Comparison of ENCODE assay signal across 19 cellular contexts in the genomic region with DNA sequence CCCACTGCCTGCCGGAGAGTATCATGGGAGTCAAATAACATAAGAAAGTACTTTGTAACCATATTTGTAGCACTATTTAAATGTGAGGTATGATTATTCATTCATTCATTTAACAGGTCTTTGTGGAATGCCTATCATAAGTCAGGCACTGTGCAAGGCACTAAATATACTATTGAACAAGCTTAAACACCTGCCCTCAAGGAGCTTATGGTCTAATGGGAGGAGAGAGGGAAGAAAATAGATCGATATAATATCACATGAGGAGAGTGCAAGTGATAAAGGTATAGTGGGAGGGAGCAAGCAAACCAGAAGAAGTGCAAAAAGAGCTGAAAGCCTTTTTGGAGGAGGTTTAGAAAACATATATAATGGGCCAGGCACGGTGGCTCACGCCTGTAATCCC.
"Had no signal": no experiment of that assay in that cellular context is flagged by ENCODE, and none has a peak within 500 bp of the region (broad histone marks: within the 10 kb centered on the region; RNA-seq: fewer than 3 reads in every experiment).

No MANE protein-coding gene starts in this region.

- H3K9ac ChIP-seq: parathyroid adenoma had no signal

- H3K27me3 ChIP-seq: right atrium auricular region, suprapubic skin had no signal

- H3K27ac ChIP-seq: lower lobe of right lung, parathyroid adenoma, right atrium auricular region, suprapubic skin had no signal

- H3K36me3 Mint-ChIP-seq: naive thymus-derived CD8-positive, alpha-beta T cell had no signal

- H3K27me3 Mint-ChIP-seq: effector memory CD8-positive, alpha-beta T cell; stimulated activated naive CD8-positive, alpha-beta T cell treated with anti-CD3 and anti-CD28 coated beads, Interleukin-15, amount 100 ng/mL, for 72 hours had no signal

- H3K9me3 ChIP-seq: lower lobe of right lung, right atrium auricular region, suprapubic skin had no signal

- FAIRE-seq: endometrium, frontal cortex, keratinocyte had no signal

- DNase-seq: cortex of kidney; effector memory CD8-positive, alpha-beta T cell; head of caudate nucleus; left ventricle myocardium superior; lower lobe of right lung; naive thymus-derived CD8-positive, alpha-beta T cell; occipital lobe; stimulated activated CD4-positive, alpha-beta T cell treated with anti-CD3 and anti-CD28 coated beads, Interleukin-4, amount 100 ng/mL, for 4 hours; stimulated activated naive CD4-positive, alpha-beta T cell; stimulated activated naive CD8-positive, alpha-beta T cell treated with anti-CD3 and anti-CD28 coated beads, Interleukin-15, amount 100 ng/mL, for 72 hours; trophoblast cell had no signal

- H3K27ac Mint-ChIP-seq: progenitor cell of endocrine pancreas; stimulated activated naive CD8-positive, alpha-beta T cell treated with anti-CD3 and anti-CD28 coated beads, Interleukin-15, amount 100 ng/mL, for 72 hours had no signal

- H3K9me3 Mint-ChIP-seq: effector memory CD8-positive, alpha-beta T cell; naive thymus-derived CD8-positive, alpha-beta T cell; stimulated activated naive CD8-positive, alpha-beta T cell treated with anti-CD3 and anti-CD28 coated beads, Interleukin-15, amount 100 ng/mL, for 72 hours had no signal

- H3K36me3 ChIP-seq: lower lobe of right lung, right atrium auricular region, suprapubic skin had no signal

- H3K4me3 Mint-ChIP-seq: stimulated activated naive CD8-positive, alpha-beta T cell treated with anti-CD3 and anti-CD28 coated beads, Interleukin-15, amount 100 ng/mL, for 72 hours had no signal

- ATAC-seq: effector memory CD8-positive, alpha-beta T cell; left ventricle myocardium superior; lower lobe of right lung; naive thymus-derived CD8-positive, alpha-beta T cell; sciatic nerve; stimulated activated naive CD8-positive, alpha-beta T cell treated with anti-CD3 and anti-CD28 coated beads, Interleukin-15, amount 100 ng/mL, for 72 hours had no signal

- H3K4me3 ChIP-seq: lower lobe of right lung, right atrium auricular region, suprapubic skin had no signal
